18 cellular contexts compared by ENCODE assay signal in the genomic region with DNA sequence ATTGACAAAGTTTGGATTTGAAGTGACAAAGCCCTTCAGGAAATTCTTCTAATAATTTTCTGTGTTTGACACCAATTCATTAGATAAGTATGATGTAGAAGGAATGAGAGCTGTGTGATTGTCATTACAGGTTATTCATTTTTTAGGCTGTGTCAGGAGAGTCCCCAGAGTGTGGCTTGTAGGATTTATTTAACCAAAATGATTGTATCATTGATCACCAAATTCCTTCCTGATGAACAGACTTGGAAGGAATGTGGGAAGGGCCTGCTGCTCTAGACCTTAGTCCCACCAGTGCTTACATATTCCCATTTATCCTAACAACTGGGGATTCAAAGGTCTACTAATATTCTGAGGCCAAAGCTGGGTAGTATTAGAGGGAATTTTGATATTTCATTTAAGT.
"Had no signal": no experiment of that assay in that cellular context is flagged by ENCODE, and none has a peak within 500 bp of the region (broad histone marks: within the 10 kb centered on the region; RNA-seq: fewer than 3 reads in every experiment).

No MANE protein-coding gene starts in this region.

- H3K27ac ChIP-seq: dorsolateral prefrontal cortex, epithelial cell of prostate, hepatocyte, tibial artery, vagina had no signal

- H3K36me3 ChIP-seq: tibial artery, vagina had no signal

- H3K79me2 ChIP-seq: hepatocyte had no signal

- H3K4me3 ChIP-seq: dorsolateral prefrontal cortex, hepatocyte, lung, tibial artery, vagina had no signal

- H3K27me3 ChIP-seq: dorsolateral prefrontal cortex, hepatocyte, tibial artery, vagina had no signal

- DNase-seq: activated CD4-positive, alpha-beta T cell treated with anti-CD3 and anti-CD28 coated beads, Interleukin-2, amount 50 U/mL, for 4 hours; activated naive CD8-positive, alpha-beta T cell treated with anti-CD3 and anti-CD28 coated beads for 36 hours; amniotic stem cell; central memory CD4-positive, alpha-beta T cell; dorsolateral prefrontal cortex; midbrain; nephron progenitor cell; nucleus accumbens; stimulated activated CD4-positive, alpha-beta T cell treated with anti-CD3 and anti-CD28 coated beads, Interleukin-12 subunit alpha, Interleukin-12 subunit beta, amount 100 ng/mL, for 4 hours; stimulated activated CD4-positive, alpha-beta T cell treated with anti-CD3 and anti-CD28 coated beads, Interleukin-1b, Interleukin-23, amount 100 ng/mL, for 48 hours; stimulated activated naive CD8-positive, alpha-beta T cell treated with anti-CD3 and anti-CD28 coated beads, Interleukin-15, Interleukin-2, amounts not matched to agents 100 U/mL and 50 U/mL, for 24 hours; substantia nigra; SW 1271; tibial artery had no signal

- H3K4me1 ChIP-seq: tibial artery, vagina had no signal

- H2AFZ ChIP-seq: hepatocyte had no signal

- H3K4me2 ChIP-seq: hepatocyte had no signal
